Comparison of ENCODE assay signal across 14 cellular contexts in the genomic region with DNA sequence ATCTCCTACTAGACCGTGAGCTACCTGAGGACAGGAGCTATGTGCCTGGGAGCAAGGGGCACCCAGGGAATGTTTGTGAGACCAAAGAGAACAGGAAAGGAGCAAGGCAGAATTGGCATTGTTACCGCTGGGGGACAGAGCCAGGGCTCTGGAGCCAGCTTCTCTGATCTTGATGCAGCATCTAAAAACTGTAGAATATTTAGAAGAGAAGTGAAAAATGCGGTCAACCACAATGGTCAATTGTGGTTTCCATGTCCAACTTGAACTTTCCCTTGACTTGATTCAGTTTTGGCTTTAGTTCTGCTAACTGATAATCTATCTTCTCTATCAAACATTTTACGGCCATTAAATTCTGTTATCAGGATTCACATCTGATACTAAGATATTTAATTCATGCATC.
A peak's percentile ranks its signal among the peaks of the same experiment; 100 is the strongest.
DNase-seq lines count a peak whose midpoint lies in the region; ATAC-seq, FAIRE-seq and TF ChIP-seq lines count a peak whose summit lies in the region.
"Had no signal": no experiment of that assay in that cellular context is flagged by ENCODE, and none has a peak within 500 bp of the region (broad histone marks: within the 10 kb centered on the region; RNA-seq: fewer than 3 reads in every experiment).

No MANE protein-coding gene starts in this region.

- no peak for TF ChIP-seq POLR2A in GM12878 (IDR thresholded peaks at IDR 0.05; ENCODE audit: low read depth, low read length)
- TF ChIP-seq POLR2A in body of pancreas (IDR thresholded peaks at IDR 0.05), result no peak

- peak in 1 of 2 experiments; percentile 22; a peak in 1 of 4 replicates for TF ChIP-seq EP300 in GM12878 (IDR thresholded peaks at IDR 0.05; ENCODE audit: borderline replicate concordance in 1 of 2, control insufficient read depth in 1 of 2, low read depth in 2 of 2, low read length in 2 of 2)

- H3K27ac ChIP-seq in GM12878 (ENCODE audit: control insufficient read depth, insufficient read depth) (no peak overlapping the region), body of pancreas (no peak overlapping the region)
- H3K27ac ChIP-seq: pancreas had no signal

- peak; percentile 77 for FAIRE-seq in GM12878 (lab: Jason Lieb, UNC)
- FAIRE-seq: pancreas had no signal

- no peaks in the 10 kb centered on the region for H4K20me1 ChIP-seq in GM12878 (ENCODE audit: control insufficient read depth, insufficient read depth)

- no peaks in the 10 kb centered on the region for H3K27me3 Mint-ChIP-seq in activated T-cell treated with anti-CD3 and anti-CD28 coated beads, Interleukin-2, amount 50 U/mL, for 24 hours

- H3K27me3 ChIP-seq in GM12878 (replicated peaks in 1 of 2; ENCODE audit: control insufficient read depth in 2 of 2, insufficient read depth in 2 of 2, low read length in 1 of 2), result no peaks in the 10 kb centered on the region
- no peaks in the 10 kb centered on the region for H3K27me3 ChIP-seq in body of pancreas
- H3K27me3 ChIP-seq: pancreas had no signal

- ATAC-seq in GM18907 (IDR thresholded peaks at IDR 0.05; ENCODE audit: unreplicated experiment), result peak; percentile 87
- ATAC-seq in GM21576 (IDR thresholded peaks at IDR 0.05; ENCODE audit: unreplicated experiment), result peak; percentile 79
- peak; percentile 71 for ATAC-seq in HG03108 (IDR thresholded peaks at IDR 0.05; ENCODE audit: unreplicated experiment)
- ATAC-seq in GM12878, result peak; percentile 92
- no peak for ATAC-seq in body of pancreas
- ATAC-seq: pancreas had no signal

- no peaks in the 10 kb centered on the region for H3K36me3 Mint-ChIP-seq in activated T-cell treated with anti-CD3 and anti-CD28 coated beads, Interleukin-2, amount 50 U/mL, for 24 hours (ENCODE audit: low read depth)

- H3K27ac Mint-ChIP-seq in activated T-cell treated with anti-CD3 and anti-CD28 coated beads, Interleukin-2, amount 50 U/mL, for 24 hours, result no peak overlapping the region

- no peak for TF ChIP-seq RAD21 in GM12878 (IDR thresholded peaks at IDR 0.05; ENCODE audit: insufficient read depth, low read depth, low read length)

- RAD21 ChIA-PET in GM12878 (lab: Charles Lee; ENCODE audit: unreplicated experiment), result no interaction called here

- CTCF ChIA-PET in GM12878 (lab: Yijun Ruan, JAX), result interaction anchor here (1.0 kb wide), 1 partner anchor 328 kb away, joined by 3 read pairs; no protein-coding TSS in a partner anchor

- H3K36me3 ChIP-seq in GM12878 (ENCODE audit: control insufficient read depth in 2 of 2, insufficient read depth in 2 of 2, low read length in 1 of 2) (no peaks in the 10 kb centered on the region), body of pancreas (replicated peaks in 1 of 2; ENCODE audit: insufficient read depth in 1 of 2, low read depth in 2 of 2) (no peaks in the 10 kb centered on the region)
- H3K36me3 ChIP-seq: pancreas had no signal

- intact Hi-C loops in GM12878 (cut with micrococcal nuclease; ENCODE audit: unreplicated experiment), result no loop called here
- intact Hi-C loops in body of pancreas (cut with DNase I), result no loop called here

- peaks cover under 1% of the 10 kb centered on the region for H3K9me3 Mint-ChIP-seq in activated T-cell treated with anti-CD3 and anti-CD28 coated beads, Interleukin-2, amount 50 U/mL, for 24 hours

- in situ Hi-C loops in GM12878 (cut with MboI), result no loop called here

- H3K4me3 ChIP-seq in GM12878 (no peak overlapping the region), body of pancreas (no peak overlapping the region)
- H3K4me3 ChIP-seq: pancreas had no signal

- no peak overlapping the region for H2AFZ ChIP-seq in GM12878 (ENCODE audit: control insufficient read depth, low read depth, low read length)

- 10% methylated on average over 4 of the region's 4 CpGs for whole genome bisulfite sequencing in GM12878 (ENCODE audit: insufficient coverage, insufficient replicate concordance, low lambda C conversion rate, missing lambda C conversion rate)
- 59 to 89% methylated on average over 4 of the region's 4 CpGs for WGBS in body of pancreas, 2 donors

- H3K4me3 Mint-ChIP-seq in activated T-cell treated with anti-CD3 and anti-CD28 coated beads, Interleukin-2, amount 50 U/mL, for 24 hours, result no peak overlapping the region

- no peaks in the 10 kb centered on the region for H3K79me2 ChIP-seq in GM12878 (ENCODE audit: control insufficient read depth, insufficient read depth, low read length)

- TF ChIP-seq CTCF in GM12878 (IDR thresholded peaks at IDR 0.05 in 2 of 3, conservative IDR thresholded peaks at IDR 0.05 in 1 of 3; ENCODE audit: control insufficient read depth in 2 of 3, extremely low read depth in 1 of 3, insufficient read depth in 1 of 3, low read depth in 3 of 3, low read length in 3 of 3), result no peak
- TF ChIP-seq CTCF in GM10266 (IDR thresholded peaks at IDR 0.05; ENCODE audit: control insufficient read depth, insufficient read depth, low read depth, missing control alignments), result no peak
- no peak for TF ChIP-seq CTCF in body of pancreas (IDR thresholded peaks at IDR 0.05)

- DNase-seq in GM12878 (ENCODE audit: low read depth, low spot score) (peak; percentile 47), T-helper 2 cell (no peak), GM10266 (ENCODE audit: extremely low spot score) (no peak), body of pancreas (no peak)
- no peak for DNase-seq in activated T-cell treated with anti-CD3 and anti-CD28 coated beads, Interleukin-2, amount 50 U/mL, for 24 hours
- DNase-seq: amygdala; effector memory CD4-positive, alpha-beta T cell; NCI-H187; pancreas; substantia nigra; T-helper 9 cell had no signal

- H3K9ac ChIP-seq in GM12878 (ENCODE audit: control insufficient read depth, insufficient read depth, low read length), result no peak overlapping the region

- H3K9me3 ChIP-seq in GM12878 (replicated peaks; ENCODE audit: control insufficient read depth, insufficient read depth, low read length) (no peaks in the 10 kb centered on the region), body of pancreas (no peaks in the 10 kb centered on the region)
- H3K9me3 ChIP-seq: pancreas had no signal

- POLR2A ChIA-PET in GM12878 (lab: Charles Lee), result no interaction called here

- peak overlapping the region; percentile 10; the same call in 1 of the 2 replicates for H3K4me2 ChIP-seq in GM12878 (ENCODE audit: control insufficient read depth, insufficient read depth)

- H3K4me1 ChIP-seq in GM12878 (ENCODE audit: control insufficient read depth, insufficient read depth, low read length) (peaks cover 7% of the 10 kb centered on the region), body of pancreas (no peaks in the 10 kb centered on the region)
- H3K4me1 ChIP-seq: pancreas had no signal

- BruUV-seq in GM12878 (replicated peaks; lab: Mats Ljungman, UMichigan), result no TSS peak

- no peaks in the 10 kb centered on the region for H3K4me1 Mint-ChIP-seq in activated T-cell treated with anti-CD3 and anti-CD28 coated beads, Interleukin-2, amount 50 U/mL, for 24 hours (ENCODE audit: low read depth)

- SMC1A ChIA-PET in GM12878 (lab: Charles Lee; ENCODE audit: uncharacterized antibody, unreplicated experiment), result no interaction called here

TF ChIP-seq in GM12878, 131 proteins besides CTCF, POLR2A, EP300 and RAD21 (continues in another document):
- TF ChIP-seq DPF2 (IDR thresholded peaks at IDR 0.05) (0 out of 2 replicates have a peak, but pooled peaks have one; percentile 42), MLLT1 (IDR thresholded peaks at IDR 0.05) (peak; percentile 81), MTA2 (IDR thresholded peaks at IDR 0.05; ENCODE audit: low read depth) (peak; percentile 12; the same call in 1 of the 2 replicates), BCL3 (IDR thresholded peaks at IDR 0.05; ENCODE audit: borderline replicate concordance, insufficient read depth, low read depth, low read length, poor library complexity, severe bottlenecking) (peak; percentile 44), CBFB (IDR thresholded peaks at IDR 0.05; ENCODE audit: low read depth) (peak; percentile 95), MEF2A (IDR thresholded peaks at IDR 0.05; ENCODE audit: insufficient read depth, low read depth, low read length) (0 out of 2 replicates have a peak, but pooled peaks have one; percentile 38)
- TF ChIP-seq, protein P1, sequence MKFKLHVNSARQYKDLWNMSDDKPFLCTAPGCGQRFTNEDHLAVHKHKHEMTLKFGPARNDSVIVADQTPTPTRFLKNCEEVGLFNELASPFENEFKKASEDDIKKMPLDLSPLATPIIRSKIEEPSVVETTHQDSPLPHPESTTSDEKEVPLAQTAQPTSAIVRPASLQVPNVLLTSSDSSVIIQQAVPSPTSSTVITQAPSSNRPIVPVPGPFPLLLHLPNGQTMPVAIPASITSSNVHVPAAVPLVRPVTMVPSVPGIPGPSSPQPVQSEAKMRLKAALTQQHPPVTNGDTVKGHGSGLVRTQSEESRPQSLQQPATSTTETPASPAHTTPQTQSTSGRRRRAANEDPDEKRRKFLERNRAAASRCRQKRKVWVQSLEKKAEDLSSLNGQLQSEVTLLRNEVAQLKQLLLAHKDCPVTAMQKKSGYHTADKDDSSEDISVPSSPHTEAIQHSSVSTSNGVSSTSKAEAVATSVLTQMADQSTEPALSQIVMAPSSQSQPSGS (IDR thresholded peaks at IDR 0.05; ENCODE audit: low read length), result peak; percentile 60; the same call in 1 of the 2 replicates
